In the genomic region with DNA sequence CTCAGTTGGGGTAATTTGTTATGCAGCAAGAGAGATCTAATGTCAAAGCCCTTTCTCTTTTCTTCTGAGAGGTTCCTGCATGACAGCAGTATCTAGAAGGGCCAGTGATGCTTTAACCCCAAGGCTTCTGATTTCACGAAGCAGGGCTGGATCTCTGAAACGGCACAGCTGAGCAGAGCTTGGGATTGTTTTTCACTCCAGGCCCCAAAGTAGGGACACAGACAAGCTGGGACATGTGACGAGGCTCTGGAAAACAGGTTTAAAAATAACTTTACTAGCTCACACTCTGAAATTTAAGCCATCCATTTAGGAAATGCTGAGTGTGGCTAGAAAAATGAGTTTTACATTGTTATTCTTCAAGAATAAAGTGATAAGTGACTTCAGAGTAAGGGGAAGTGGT, we compare ENCODE assay signal across 18 cellular contexts.
DNase-seq lines count a peak whose midpoint lies in the region; TF ChIP-seq lines count a peak whose summit lies in the region.
"Had no signal": no experiment of that assay in that cellular context is flagged by ENCODE, and none has a peak within 500 bp of the region (broad histone marks: within the 10 kb centered on the region; RNA-seq: fewer than 3 reads in every experiment).

No MANE protein-coding gene starts in this region.

- H3K27me3 ChIP-seq in left ventricle myocardium inferior (ENCODE audit: low read depth) = no peaks in the 10 kb centered on the region
- no peaks in the 10 kb centered on the region for H3K27me3 ChIP-seq in ovary
- H3K27me3 ChIP-seq in brain microvascular endothelial cell (replicated peaks) = no peaks in the 10 kb centered on the region
- H3K27me3 ChIP-seq: BLaER1 treated with 17β-estradiol and CSF1 and Interleukin-3, amounts not matched to agents 10 nM and 100 nM had no signal

- H3K4me1 ChIP-seq in left ventricle myocardium inferior (peaks cover 56% of the 10 kb centered on the region), ovary (ENCODE audit: insufficient read depth) (peaks cover 26% of the 10 kb centered on the region)
- H3K4me1 ChIP-seq: BLaER1 treated with 17β-estradiol and CSF1 and Interleukin-3, amounts not matched to agents 10 nM and 100 nM; parathyroid adenoma had no signal

- 1 to 14% (median 13%) methylated on average over 3 of the region's 3 CpGs for WGBS in ovary, 3 donors

- H3K27ac ChIP-seq in left ventricle myocardium inferior (replicated peaks) = peak overlapping the region; percentile 87
- H3K27ac ChIP-seq in ovary = peak overlapping the region; percentile 41 to 71
- H3K27ac ChIP-seq in brain microvascular endothelial cell = no peak overlapping the region
- H3K27ac ChIP-seq: 22Rv1; BLaER1 treated with 17β-estradiol and CSF1 and Interleukin-3, amounts not matched to agents 10 nM and 100 nM; parathyroid adenoma had no signal

- no peak for TF ChIP-seq POLR2A in ovary (IDR thresholded peaks at IDR 0.05)

- in situ Hi-C loops in brain microvascular endothelial cell (cut with HindIII; ENCODE audit: low pct_ligation_motif_present, low sequenced_read_pairs) = no loop called here

- H3K9me3 ChIP-seq in left ventricle myocardium inferior (replicated peaks) (no peaks in the 10 kb centered on the region), ovary (no peaks in the 10 kb centered on the region)

- TF ChIP-seq EP300 in ovary (IDR thresholded peaks at IDR 0.05) = no peak

- H3K4me3 ChIP-seq in left ventricle myocardium inferior = peak overlapping the region; percentile 8
- no peak overlapping the region for H3K4me3 ChIP-seq in ovary
- no peak overlapping the region for H3K4me3 ChIP-seq in brain microvascular endothelial cell (ENCODE audit: low read depth, low read length)
- H3K4me3 ChIP-seq: BLaER1 treated with 17β-estradiol and CSF1 and Interleukin-3, amounts not matched to agents 10 nM and 100 nM; mucosa of descending colon had no signal

- peak; percentile 9 for DNase-seq in NCI-H1105 treated with DMSO at 0.1 percent for 48 hours (lab: John Stamatoyannopoulos, UW)
- DNase-seq in NCI-H1105 (lab: John Stamatoyannopoulos, UW) = no peak
- no peak for DNase-seq in left ventricle myocardium inferior
- peak in 2 of 5 donors; percentile 37 to 48 for DNase-seq in ovary
- DNase-seq in mucosa of gallbladder (ENCODE audit: low spot score) = no peak
- DNase-seq in MV-4-11 (lab: John Stamatoyannopoulos, UW) = no peak
- no peak for DNase-seq in activated CD4-positive, alpha-beta T cell treated with anti-CD3 and anti-CD28 coated beads for 1 hour
- DNase-seq in brain microvascular endothelial cell = no peak
- DNase-seq: activated CD8-positive, alpha-beta memory T cell treated with anti-CD3 and anti-CD28 coated beads, Interleukin-2, amount 50 U/mL, for 4 hours; activated naive CD4-positive, alpha-beta T cell treated with anti-CD3 and anti-CD28 coated beads for 36 hours; DMS53; glutamatergic neuron; mucosa of descending colon; NCI-H1436 treated with DMSO at 0.1 percent for 48 hours; NCI-H446 had no signal

- TF ChIP-seq CTCF in left ventricle myocardium inferior (IDR thresholded peaks at IDR 0.05; ENCODE audit: borderline replicate concordance) (no peak), ovary (IDR thresholded peaks at IDR 0.05) (no peak), brain microvascular endothelial cell (IDR thresholded peaks at IDR 0.05; ENCODE audit: low read depth, low read length, missing control alignments) (no peak)

- H3K36me3 ChIP-seq in left ventricle myocardium inferior (no peaks in the 10 kb centered on the region), ovary (no peaks in the 10 kb centered on the region), brain microvascular endothelial cell (replicated peaks) (no peaks in the 10 kb centered on the region)
- H3K36me3 ChIP-seq: BLaER1 treated with 17β-estradiol and CSF1 and Interleukin-3, amounts not matched to agents 10 nM and 100 nM had no signal

- intact Hi-C loops in left ventricle myocardium inferior (cut with micrococcal nuclease) = no loop called here
- intact Hi-C loops in ovary (cut with DNase I) = loop anchor here in 2 of 4 donors (10.0 kb wide), 2 partner anchors 105 to 495 kb away; partner anchors contain the start of gene GALNT17 (in 1 of the 2)
